Comparison of ENCODE assay signal across 23 cellular contexts in genomic region chrX:148192547-148192946, GRCh38.
"Had no signal": no experiment of that assay in that cellular context is flagged by ENCODE, and none has a peak within 500 bp of the region (broad histone marks: within the 10 kb centered on the region; RNA-seq: fewer than 3 reads in every experiment).

No MANE protein-coding gene starts in this region.

- H3K27ac Mint-ChIP-seq: mesothelial cell of epicardium, nephron, neural progenitor cell, progenitor cell of endocrine pancreas had no signal

- H3K4me1 ChIP-seq: neural progenitor cell, parathyroid adenoma, right lobe of liver, stomach, thyroid gland, vagina had no signal

- H3K27me3 ChIP-seq: neural progenitor cell, right lobe of liver, stomach, thyroid gland, vagina had no signal

- H3K36me3 ChIP-seq: neural progenitor cell, right lobe of liver, stomach, thyroid gland, vagina had no signal

- H3K79me2 ChIP-seq: parathyroid adenoma had no signal

- H3K9me3 Mint-ChIP-seq: naive thymus-derived CD4-positive, alpha-beta T cell; neural progenitor cell had no signal

- H3K27ac ChIP-seq: neural progenitor cell, parathyroid adenoma, right lobe of liver, stomach, thyroid gland, vagina had no signal

- ATAC-seq: left lobe of liver; mucosa of descending colon; naive thymus-derived CD4-positive, alpha-beta T cell; right lobe of liver had no signal

- H3K36me3 Mint-ChIP-seq: mesothelial cell of epicardium; naive thymus-derived CD4-positive, alpha-beta T cell; neural progenitor cell had no signal

- H2AFZ ChIP-seq: neural progenitor cell, parathyroid adenoma had no signal

- DNase-seq: cortex of kidney; effector CD4-positive, alpha-beta T cell; head of caudate nucleus; mesenchymal stem cell; mucosa of descending colon; naive thymus-derived CD4-positive, alpha-beta T cell; right lobe of liver; small intestine; stimulated activated CD4-positive, alpha-beta T cell treated with anti-CD3 and anti-CD28 coated beads, Interleukin-15, amount 100 ng/mL, for 24 hours; stimulated activated CD4-positive, alpha-beta T cell treated with anti-CD3 and anti-CD28 coated beads, Interleukin-2, amount 100 ng/mL, for 48 hours; stimulated activated CD8-positive, alpha-beta memory T cell treated with anti-CD3 and anti-CD28 coated beads, Interleukin-4, amount 100 ng/mL, for 48 hours; stimulated activated naive CD4-positive, alpha-beta T cell treated with Interleukin-2 at 50 U/mL for 16 hours; stomach; thyroid gland; trophoblast cell had no signal

- H3K4me1 Mint-ChIP-seq: mesothelial cell of epicardium, nephron, neural progenitor cell had no signal

- H3K4me2 ChIP-seq: neural progenitor cell had no signal

- H3K9me3 ChIP-seq: mucosa of descending colon, right lobe of liver, stomach, thyroid gland, vagina had no signal

- H3K4me3 Mint-ChIP-seq: mesothelial cell of epicardium; naive thymus-derived CD4-positive, alpha-beta T cell; nephron; neural progenitor cell had no signal

- H3K4me3 ChIP-seq: lung, mucosa of descending colon, neural progenitor cell, right lobe of liver, stomach, thyroid gland, vagina had no signal

- H3K27me3 Mint-ChIP-seq: naive thymus-derived CD4-positive, alpha-beta T cell; progenitor cell of endocrine pancreas had no signal
